ENCODE assay signal across 1 cellular context in genomic region chr11:120147094-120147949, GRCh38.
TF ChIP-seq lines count a peak whose summit lies in the region.

No MANE protein-coding gene starts in this region.

TF ChIP-seq in A549, 52 proteins besides CTCF, POLR2A, EP300 and RAD21:
- no peak for TF ChIP-seq EHF (CRISPR knock-in tag; IDR thresholded peaks at IDR 0.05)
- no peak for TF ChIP-seq JUNB (IDR thresholded peaks at IDR 0.05)
- TF ChIP-seq CHD2 (IDR thresholded peaks at IDR 0.05; ENCODE audit: low read length, partially characterized antibody): no peak
- TF ChIP-seq ESRRA (IDR thresholded peaks at IDR 0.05; ENCODE audit: borderline replicate concordance, low read length): no peak
- TF ChIP-seq HDAC2 (IDR thresholded peaks at IDR 0.05): no peak
- no peak for TF ChIP-seq EHMT2 (IDR thresholded peaks at IDR 0.05; ENCODE audit: low read depth)
- no peak for TF ChIP-seq CBX8 (IDR thresholded peaks at IDR 0.05)
- TF ChIP-seq ZSCAN20 (CRISPR knock-in tag; IDR thresholded peaks at IDR 0.05): no peak
- TF ChIP-seq FOSB (CRISPR knock-in tag; IDR thresholded peaks at IDR 0.05): no peak
- no peak for TF ChIP-seq NFE2L2 (conservative IDR thresholded peaks at IDR 0.05; ENCODE audit: low read length)
- no peak for TF ChIP-seq HMGXB4 (CRISPR knock-in tag; IDR thresholded peaks at IDR 0.05; ENCODE audit: borderline replicate concordance)
- TF ChIP-seq CEBPB (IDR thresholded peaks at IDR 0.05): no peak
- no peak for TF ChIP-seq FOXS1 (CRISPR knock-in tag; IDR thresholded peaks at IDR 0.05)
- TF ChIP-seq ZNF302 (CRISPR knock-in tag; IDR thresholded peaks at IDR 0.05): no peak
- no peak for TF ChIP-seq RFX5 (IDR thresholded peaks at IDR 0.05)
